Comparison of ENCODE assay signal across 9 cellular contexts in genomic region chr1:11680270-11681070, GRCh38. TPM values are rescaled to one million over a fixed set of nuclear protein-coding genes. Genes with fewer than 3 reads are reported as not detected.
DNase-seq lines count a peak whose midpoint lies in the region; ATAC-seq, FAIRE-seq and TF ChIP-seq lines count a peak whose summit lies in the region.
"Had no signal": no experiment of that assay in that cellular context is flagged by ENCODE, and none has a peak within 500 bp of the region (broad histone marks: within the 10 kb centered on the region; RNA-seq: fewer than 3 reads in every experiment).

No MANE protein-coding gene starts in this region.

- DNase-seq in Right ventricle myocardium inferior (ENCODE audit: missing footprints) (no peak), cardiac septum (ENCODE audit: low spot score) (no peak), T-cell (peak in 1 of 34 experiments; percentile 9), fibroblast of pulmonary artery (ENCODE audit: low read depth) (no peak), pancreas (peak in 1 of 6 donors; percentile 52), NCI-H2171 (lab: John Stamatoyannopoulos, UW) (no peak), 8988T (no peak)

- H3K9me3 Mint-ChIP-seq in T-cell: no peaks in the 10 kb centered on the region

- H3K27me3 ChIP-seq in pancreas: no peaks in the 10 kb centered on the region

- peak overlapping the region in 1 of 2 donors; percentile 44 for H3K27ac Mint-ChIP-seq in T-cell

- 8 to 10% methylated on average over 44 to 65 of the region's 65 CpGs for WGBS in pancreas, 2 donors

- intact Hi-C loops in Right ventricle myocardium inferior (cut with DNase I): loop anchor here (1.0 to 5.0 kb wide), 3 partner anchors 16 to 56 kb away; partner anchors contain the start of genes AGTRAP and FBXO6
- intact Hi-C loops in cardiac septum (cut with DNase I): loop anchor here (5.0 kb wide), 1 partner anchor 37 kb away; no protein-coding TSS in a partner anchor
- intact Hi-C loops in pancreas (cut with DNase I): no loop called here

- H3K4me3 ChIP-seq in fibroblast of pulmonary artery (replicated peaks; ENCODE audit: low read depth, low read length) (peak overlapping the region; percentile 80), pancreas (peak overlapping the region; percentile 54 to 88 (median 84))

- peaks cover 18 to 23% (median 19%) of the 10 kb centered on the region in 3 donors for H3K4me1 Mint-ChIP-seq in T-cell

- H3K4me1 ChIP-seq in pancreas: peaks cover 0 to 6% (median 0%) of the 10 kb centered on the region in 3 donors

- peaks cover 0 to 2% of the 10 kb centered on the region in 2 donors for H3K27me3 Mint-ChIP-seq in T-cell

- no peaks in the 10 kb centered on the region for H3K9me3 ChIP-seq in pancreas

- POLR2A ChIA-PET in T-cell (lab: Charles Lee): no interaction called here

- peak overlapping the region; percentile 1 to 83 (median 50) for H3K27ac ChIP-seq in pancreas

- peak; percentile 72 for ATAC-seq in Right ventricle myocardium inferior
- ATAC-seq in HG03045 (IDR thresholded peaks at IDR 0.05; ENCODE audit: unreplicated experiment): peak; percentile 24
- peak in 3 of 4 experiments; percentile 10 to 15 (median 10) for ATAC-seq in T-cell (replicated peaks in 1 of 4)
- peak; percentile 35 to 55 (median 46) for ATAC-seq in pancreas

- CTCF ChIA-PET in T-cell (lab: Charles Lee): no interaction called here

- H3K36me3 ChIP-seq in pancreas: no peaks in the 10 kb centered on the region

- no peak for FAIRE-seq in pancreas (lab: Jason Lieb, UNC)

- H3K36me3 Mint-ChIP-seq in T-cell: peaks cover 6% of the 10 kb centered on the region

- peak overlapping the region; percentile 80 to 85 (median 82) for H3K4me3 Mint-ChIP-seq in T-cell

- TF ChIP-seq CTCF in fibroblast of pulmonary artery (IDR thresholded peaks at IDR 0.05; ENCODE audit: low read length, missing control alignments): no peak
- no peak for TF ChIP-seq CTCF in pancreas (IDR thresholded peaks at IDR 0.05)

RNA-seq across cellular contexts. Expression of gene MAD2L2, which starts 0.5 kb away (rescaled TPM):
- total RNA-seq in Right ventricle myocardium inferior (20.1 TPM), cardiac septum (25.0 TPM), T-cell (10 to 100 TPM; 22.4 to 28.5 (median 24.0) TPM), pancreas (10 to 100 TPM; 15.6 to 23.7 (median 20.2) TPM)
- polyA plus RNA-seq in pancreas: 10 to 100 TPM; 24.5 to 27.0 TPM

RNA-seq across cellular contexts. Expression of gene DRAXIN, which starts 11.0 kb away (rescaled TPM):
- total RNA-seq in Right ventricle myocardium inferior (0.03 TPM), cardiac septum (0.05 TPM), T-cell (1 to 10 TPM in 1 of 5 donors, under 1 TPM in 4; 0.18 to 2.0 (median 0.23) TPM), pancreas (under 1 TPM in 5 of 6 donors, not detected in 1; 0.03 to 0.09 (median 0.03) TPM)
- polyA plus RNA-seq in pancreas: under 1 TPM; under 0.01 TPM

RNA-seq across cellular contexts. Expression of gene FBXO6, which starts 16.5 kb away (rescaled TPM):
- total RNA-seq in Right ventricle myocardium inferior (11.8 TPM), cardiac septum (7.1 TPM), T-cell (1 to 10 TPM; 2.6 to 7.8 (median 6.0) TPM), pancreas (1 to 10 TPM; 4.8 to 8.0 (median 6.9) TPM)
- polyA plus RNA-seq in pancreas: 1 to 10 TPM; 7.7 TPM

RNA-seq across cellular contexts. Expression of gene FBXO44, which starts 25.8 kb away (rescaled TPM):
- total RNA-seq in Right ventricle myocardium inferior: 19.0 TPM
- 19.8 TPM for total RNA-seq in cardiac septum
- total RNA-seq in T-cell: 10 to 100 TPM; 46.7 to 64.5 (median 54.3) TPM
- 10 to 100 TPM; 12.1 to 19.0 (median 14.8) TPM for total RNA-seq in pancreas
- 10 to 100 TPM; 36.9 to 54.6 TPM for polyA plus RNA-seq in pancreas

RNA-seq across cellular contexts. Expression of gene FBXO2, which starts 26.2 kb away (rescaled TPM):
- total RNA-seq in Right ventricle myocardium inferior: 4.2 TPM
- total RNA-seq in cardiac septum: 2.9 TPM
- total RNA-seq in T-cell: 1 to 10 TPM; 4.7 to 8.4 (median 6.3) TPM
- total RNA-seq in pancreas: 10 to 100 TPM; 27.5 to 75.6 (median 43.7) TPM
- polyA plus RNA-seq in pancreas: 10 to 100 TPM; 25.3 to 58.6 TPM
- total RNA-seq: myocyte had no signal

Comparison
In these comparisons a context has a peak if more than half of its experiments do, and no peak if none do; other contexts are left out.
1. ATAC-seq: peak in every context shown above with its lines; median percentile 72 in Right ventricle myocardium inferior; 46 in pancreas; 24 in HG03045; 10 in T-cell.
2. intact Hi-C loops: an anchor here in Right ventricle myocardium inferior (1.0 to 5.0 kb wide) and cardiac septum (5.0 kb wide); none called in pancreas.